Comparison of ENCODE assay signal across 9 cellular contexts in genomic region chr16:51152691-51153261, GRCh38. TPM values are rescaled to one million over a fixed set of nuclear protein-coding genes. Genes with fewer than 3 reads are reported as not detected.
DNase-seq lines count a peak whose midpoint lies in the region; ATAC-seq and TF ChIP-seq lines count a peak whose summit lies in the region.
"Had no signal": no experiment of that assay in that cellular context is flagged by ENCODE, and none has a peak within 500 bp of the region (broad histone marks: within the 10 kb centered on the region; RNA-seq: fewer than 3 reads in every experiment).

No MANE protein-coding gene starts in this region.

- H3K27ac ChIP-seq in temporal lobe (ENCODE audit: low read depth, low read length) = peak overlapping the region; percentile 78

- H3K9me3 Mint-ChIP-seq in activated CD4-positive, alpha-beta T cell treated with anti-CD3 and anti-CD28 coated beads, Interleukin-2, amount 10 ng/mL, durations not matched to agents 24 days and 14 days = peaks cover 4% of the 10 kb centered on the region
- peaks cover 0 to 5% (median 0%) of the 10 kb centered on the region in 5 experiments for H3K9me3 Mint-ChIP-seq in brain

- H3K27me3 Mint-ChIP-seq in activated CD4-positive, alpha-beta T cell treated with anti-CD3 and anti-CD28 coated beads, Interleukin-2, amount 10 ng/mL, durations not matched to agents 24 days and 14 days = peaks cover 72% of the 10 kb centered on the region
- peaks cover 67% of the 10 kb centered on the region for H3K27me3 Mint-ChIP-seq in brain

- H3K36me3 Mint-ChIP-seq in activated CD4-positive, alpha-beta T cell treated with anti-CD3 and anti-CD28 coated beads, Interleukin-2, amount 10 ng/mL, durations not matched to agents 24 days and 14 days (ENCODE audit: low read depth) = peaks cover 6% of the 10 kb centered on the region
- H3K36me3 Mint-ChIP-seq in brain = no peaks in the 10 kb centered on the region

- intact Hi-C loops in activated CD4-positive, alpha-beta T cell treated with anti-CD3 and anti-CD28 coated beads, Interleukin-2, amount 10 ng/mL, durations not matched to agents 24 days and 14 days (cut with micrococcal nuclease) = no loop called here

- peak overlapping the region; percentile 82 for H3K27ac Mint-ChIP-seq in activated CD4-positive, alpha-beta T cell treated with anti-CD3 and anti-CD28 coated beads, Interleukin-2, amount 10 ng/mL, durations not matched to agents 24 days and 14 days
- peak overlapping the region; percentile 52 to 98 (median 92) for H3K27ac Mint-ChIP-seq in brain

- DNase-seq in activated CD4-positive, alpha-beta T cell treated with anti-CD3 and anti-CD28 coated beads, Interleukin-2, amount 10 ng/mL, durations not matched to agents 24 days and 14 days = no peak
- no peak for DNase-seq in activated CD4-positive, alpha-beta T cell treated with anti-CD3 and anti-CD28 coated beads, Interleukin-2, amount 50 U/mL, for 48 hours
- no peak for DNase-seq in left lobe of liver (ENCODE audit: low spot score)
- DNase-seq in activated CD8-positive, alpha-beta memory T cell treated with anti-CD3 and anti-CD28 coated beads for 24 hours = no peak
- DNase-seq: NCI-H2029 treated with DMSO at 0.1 percent for 48 hours had no signal

- no peak for TF ChIP-seq CTCF in brain (conservative IDR thresholded peaks at IDR 0.05)

- H3K4me1 Mint-ChIP-seq in activated CD4-positive, alpha-beta T cell treated with anti-CD3 and anti-CD28 coated beads, Interleukin-2, amount 10 ng/mL, durations not matched to agents 24 days and 14 days = peaks cover 5% of the 10 kb centered on the region
- peaks cover 47% of the 10 kb centered on the region for H3K4me1 Mint-ChIP-seq in brain

- ATAC-seq in left lobe of liver (peak; percentile 8), GM21367 (IDR thresholded peaks at IDR 0.05; ENCODE audit: unreplicated experiment) (no peak), GM19455 (IDR thresholded peaks at IDR 0.05; ENCODE audit: unreplicated experiment) (no peak)

- H3K4me3 Mint-ChIP-seq in activated CD4-positive, alpha-beta T cell treated with anti-CD3 and anti-CD28 coated beads, Interleukin-2, amount 10 ng/mL, durations not matched to agents 24 days and 14 days = no peak overlapping the region
- H3K4me3 Mint-ChIP-seq in brain = peak overlapping the region; percentile 81 to 92 (median 88)

RNA-seq across cellular contexts. Expression of gene SALL1, which starts 1.7 kb away (rescaled TPM):
- not detected in 2 replicates for total RNA-seq in activated CD4-positive, alpha-beta T cell treated with anti-CD3 and anti-CD28 coated beads, Interleukin-2, amount 10 ng/mL, durations not matched to agents 24 days and 14 days
- 21.6 TPM for polyA plus RNA-seq in brain (ENCODE audit: insufficient read depth, low read depth, low replicate concordance)
- total RNA-seq in left lobe of liver (27.9 TPM), temporal lobe (8.6 TPM)
